ENCODE assay signal across 11 cellular contexts in genomic region chr6:134520181-134521115, GRCh38.
DNase-seq lines count a peak whose midpoint lies in the region; ATAC-seq and TF ChIP-seq lines count a peak whose summit lies in the region.
"Had no signal": no experiment of that assay in that cellular context is flagged by ENCODE, and none has a peak within 500 bp of the region (broad histone marks: within the 10 kb centered on the region; RNA-seq: fewer than 3 reads in every experiment).

No MANE protein-coding gene starts in this region.

- H3K36me3 Mint-ChIP-seq in T-helper 2 cell treated with Interferon-gamma antibody and Interleukin-4, amounts not matched to agents 5 μg/mL and 100 μg/mL, for 36 hours (ENCODE audit: low read depth) = peaks cover 10% of the 10 kb centered on the region
- H3K36me3 Mint-ChIP-seq: immature natural killer cell had no signal

- H3F3A ChIP-seq in SU-DHL-6 (ENCODE audit: insufficient read depth) = 0 out of 2 replicates have a peak, but pooled peaks cover 7% of the 10 kb centered on the region

- H3K27me3 Mint-ChIP-seq in T-helper 2 cell treated with Interferon-gamma antibody and Interleukin-4, amounts not matched to agents 5 μg/mL and 100 μg/mL, for 36 hours (ENCODE audit: low read depth) = no peaks in the 10 kb centered on the region
- H3K27me3 Mint-ChIP-seq: activated CD8-positive, alpha-beta memory T cell treated with anti-CD3 and anti-CD28 coated beads, Interleukin-2, amount 10 ng/mL, durations not matched to agents 7 days and 5 days had no signal

- H3K27ac ChIP-seq in SU-DHL-6 (ENCODE audit: low read depth, low read length) = no peak overlapping the region
- H3K27ac ChIP-seq: colonic mucosa had no signal

- no peak overlapping the region for H3K9ac ChIP-seq in SU-DHL-6 (ENCODE audit: low read length)

- H3K79me2 ChIP-seq in SU-DHL-6 (ENCODE audit: insufficient read depth, low read length) = no peaks in the 10 kb centered on the region

- H3K36me3 ChIP-seq in SU-DHL-6 (ENCODE audit: low read length) = no peaks in the 10 kb centered on the region
- H3K36me3 ChIP-seq: colonic mucosa had no signal

- H3K4me3 ChIP-seq in SU-DHL-6 (ENCODE audit: insufficient read depth, low read length, poor library complexity, severe bottlenecking) = no peak overlapping the region
- no peak overlapping the region for H3K4me3 ChIP-seq in skeletal muscle cell (ENCODE audit: low read depth, low read length)
- H3K4me3 ChIP-seq: colonic mucosa had no signal

- ATAC-seq in GM21723 (IDR thresholded peaks at IDR 0.05; ENCODE audit: unreplicated experiment) (no peak), HG02623 (IDR thresholded peaks at IDR 0.05; ENCODE audit: unreplicated experiment) (no peak)

- H3K27me3 ChIP-seq in SU-DHL-6 (ENCODE audit: low read length) = no peaks in the 10 kb centered on the region
- H3K27me3 ChIP-seq: colonic mucosa had no signal

- H3K9me3 ChIP-seq in SU-DHL-6 (ENCODE audit: insufficient read depth, low read length) = no peaks in the 10 kb centered on the region
- H3K9me3 ChIP-seq: colonic mucosa had no signal

- H3K9me3 Mint-ChIP-seq in T-helper 2 cell treated with Interferon-gamma antibody and Interleukin-4, amounts not matched to agents 5 μg/mL and 100 μg/mL, for 36 hours = no peaks in the 10 kb centered on the region
- H3K9me3 Mint-ChIP-seq: immature natural killer cell had no signal

- no peak for TF ChIP-seq CTCF in SU-DHL-6 (IDR thresholded peaks at IDR 0.05; ENCODE audit: insufficient read depth, low read length, poor library complexity, severe bottlenecking)

- H3K27ac Mint-ChIP-seq in T-helper 2 cell treated with Interferon-gamma antibody and Interleukin-4, amounts not matched to agents 5 μg/mL and 100 μg/mL, for 36 hours = peak overlapping the region; percentile 93

- peak overlapping the region; percentile 48 for H3K4me3 Mint-ChIP-seq in T-helper 2 cell treated with Interferon-gamma antibody and Interleukin-4, amounts not matched to agents 5 μg/mL and 100 μg/mL, for 36 hours
- H3K4me3 Mint-ChIP-seq: immature natural killer cell had no signal

- H3K9me2 ChIP-seq in SU-DHL-6 (replicated peaks; ENCODE audit: insufficient read depth, low read length) = no peaks in the 10 kb centered on the region

- DNase-seq in T-helper 2 cell treated with Interferon-gamma antibody and Interleukin-4, amounts not matched to agents 5 μg/mL and 100 μg/mL, for 36 hours (ENCODE audit: low spot score) = no peak
- DNase-seq in T-helper 2 cell (no peak), fibroblast of gingiva (ENCODE audit: low read depth) (peak; percentile 21), skeletal muscle cell (ENCODE audit: low read depth) (peak; percentile 55)
- no peak for DNase-seq in stimulated activated CD4-positive, alpha-beta T cell treated with anti-CD3 and anti-CD28 coated beads, Interleukin-1b, Interleukin-23, amount 100 ng/mL, for 48 hours
- DNase-seq: colonic mucosa, immature natural killer cell had no signal

- H2AFZ ChIP-seq in SU-DHL-6 (ENCODE audit: low read depth, low read length, severe bottlenecking) = peak overlapping the region; percentile 87

- peaks cover 43% of the 10 kb centered on the region for H3K4me1 Mint-ChIP-seq in T-helper 2 cell treated with Interferon-gamma antibody and Interleukin-4, amounts not matched to agents 5 μg/mL and 100 μg/mL, for 36 hours (ENCODE audit: low read depth)

- peak overlapping the region; percentile 58 for H3K4me2 ChIP-seq in SU-DHL-6 (ENCODE audit: low read depth, low read length, poor library complexity, severe bottlenecking)

- no peaks in the 10 kb centered on the region for H4K20me1 ChIP-seq in SU-DHL-6 (ENCODE audit: low read depth, low read length)

Comparison
In these comparisons a context has a peak if more than half of its experiments do, and no peak if none do; other contexts are left out.
1. DNase-seq: peak in fibroblast of gingiva (single experiment) and skeletal muscle cell (single experiment); none in T-helper 2 cell treated with Interferon-gamma antibody and Interleukin-4, amounts not matched to agents 5 μg/mL and 100 μg/mL, for 36 hours (single experiment), T-helper 2 cell (0 of 5) and stimulated activated CD4-positive, alpha-beta T cell treated with anti-CD3 and anti-CD28 coated beads, Interleukin-1b, Interleukin-23, amount 100 ng/mL, for 48 hours (single experiment).